ENCODE assay signal across 11 cellular contexts in genomic region chr14:65258391-65258790, GRCh38.
DNase-seq lines count a peak whose midpoint lies in the region; ATAC-seq and TF ChIP-seq lines count a peak whose summit lies in the region.
"Had no signal": no experiment of that assay in that cellular context is flagged by ENCODE, and none has a peak within 500 bp of the region (broad histone marks: within the 10 kb centered on the region; RNA-seq: fewer than 3 reads in every experiment).

No MANE protein-coding gene starts in this region.

- no peaks in the 10 kb centered on the region for H3K9me3 Mint-ChIP-seq in natural killer cell treated with Interleukin-12 subunit alpha and Interleukin-12 subunit beta and Interleukin-15 and Interleukin-18, amount 100 ng/mL, for 72 hours

- peaks cover 41% of the 10 kb centered on the region for H3K4me1 ChIP-seq in adipocyte (ENCODE audit: control insufficient read depth, insufficient read depth, low read length)
- H3K4me1 ChIP-seq in stomach = peaks cover 28 to 57% (median 38%) of the 10 kb centered on the region in 4 donors

- DNase-seq in HT1080 (ENCODE audit: low read depth) (peak; percentile 93), adipocyte (ENCODE audit: low read depth) (peak; percentile 50), glomerular endothelial cell (ENCODE audit: extremely low read depth, low read depth, low spot score) (peak; percentile 68), stomach (no peak), HEK293T (ENCODE audit: extremely low spot score) (no peak), germinal center (ENCODE audit: low spot score) (no peak)
- no peak for DNase-seq in natural killer cell treated with Interleukin-12 subunit alpha and Interleukin-12 subunit beta and Interleukin-15 and Interleukin-18, amount 100 ng/mL, for 72 hours (ENCODE audit: low spot score)
- DNase-seq: activated naive CD8-positive, alpha-beta T cell treated with anti-CD3 and anti-CD28 coated beads, Interleukin-2, amount 10 ng/mL, durations not matched to agents 7 days and 5 days; dorsolateral prefrontal cortex; retina had no signal

- H3K27me3 Mint-ChIP-seq in natural killer cell treated with Interleukin-12 subunit alpha and Interleukin-12 subunit beta and Interleukin-15 and Interleukin-18, amount 100 ng/mL, for 72 hours = peaks cover 0 to 8% of the 10 kb centered on the region in 2 donors

- no peaks in the 10 kb centered on the region for H3K36me3 Mint-ChIP-seq in natural killer cell treated with Interleukin-12 subunit alpha and Interleukin-12 subunit beta and Interleukin-15 and Interleukin-18, amount 100 ng/mL, for 72 hours

- H3K27ac ChIP-seq in stomach = peak overlapping the region; percentile 58 to 78 (median 66)
- H3K27ac ChIP-seq: dorsolateral prefrontal cortex had no signal

- no peak overlapping the region for H3K9ac ChIP-seq in adipocyte (ENCODE audit: low read length)

- intact Hi-C loops in stomach (cut with DNase I; ENCODE audit: low total_unique reads) = no loop called here

- H3K27me3 ChIP-seq in adipocyte (replicated peaks; ENCODE audit: control insufficient read depth, insufficient read depth, low read length) (no peaks in the 10 kb centered on the region), stomach (no peaks in the 10 kb centered on the region)
- H3K27me3 ChIP-seq: dorsolateral prefrontal cortex had no signal

- POLR2A ChIA-PET in HEK293T (lab: Yijun Ruan, JAX) = no interaction called here

- no peak for ATAC-seq in natural killer cell treated with Interleukin-12 subunit alpha and Interleukin-12 subunit beta and Interleukin-15 and Interleukin-18, amount 100 ng/mL, for 72 hours

- no peak overlapping the region for H3K27ac Mint-ChIP-seq in natural killer cell treated with Interleukin-12 subunit alpha and Interleukin-12 subunit beta and Interleukin-15 and Interleukin-18, amount 100 ng/mL, for 72 hours
- H3K27ac Mint-ChIP-seq: activated naive CD8-positive, alpha-beta T cell treated with anti-CD3 and anti-CD28 coated beads, Interleukin-2, amount 10 ng/mL, durations not matched to agents 7 days and 5 days; T-helper 2 cell treated with Interferon-gamma antibody and Interleukin-4, amounts not matched to agents 5 μg/mL and 100 μg/mL, for 36 hours had no signal

- no peak overlapping the region for H3K4me3 Mint-ChIP-seq in natural killer cell treated with Interleukin-12 subunit alpha and Interleukin-12 subunit beta and Interleukin-15 and Interleukin-18, amount 100 ng/mL, for 72 hours
- H3K4me3 Mint-ChIP-seq: activated naive CD8-positive, alpha-beta T cell treated with anti-CD3 and anti-CD28 coated beads, Interleukin-2, amount 10 ng/mL, durations not matched to agents 7 days and 5 days; T-helper 2 cell treated with Interferon-gamma antibody and Interleukin-4, amounts not matched to agents 5 μg/mL and 100 μg/mL, for 36 hours had no signal

- TF ChIP-seq POLR2A in stomach (IDR thresholded peaks at IDR 0.05) = no peak

- 18 to 31% (median 21%) methylated on average over 1 of the region's 1 CpG for WGBS in stomach, 5 donors

- H3K9me3 ChIP-seq in adipocyte (ENCODE audit: control insufficient read depth, low read length) (no peaks in the 10 kb centered on the region), stomach (peaks cover 0 to 6% (median 2%) of the 10 kb centered on the region in 4 donors)

- H3K36me3 ChIP-seq in adipocyte (ENCODE audit: control insufficient read depth, insufficient read depth, low read length, severe bottlenecking) (no peaks in the 10 kb centered on the region), stomach (no peaks in the 10 kb centered on the region)

- CTCF ChIA-PET in HEK293T (lab: Yijun Ruan, JAX) = no interaction called here

- no peak for TF ChIP-seq EP300 in stomach (IDR thresholded peaks at IDR 0.05)

- no peak overlapping the region for H3K4me3 ChIP-seq in adipocyte (ENCODE audit: low read length)
- H3K4me3 ChIP-seq in stomach = no peak overlapping the region
- H3K4me3 ChIP-seq: dorsolateral prefrontal cortex had no signal

- no peak for TF ChIP-seq CTCF in stomach (IDR thresholded peaks at IDR 0.05)

- no peaks in the 10 kb centered on the region for H3K4me1 Mint-ChIP-seq in natural killer cell treated with Interleukin-12 subunit alpha and Interleukin-12 subunit beta and Interleukin-15 and Interleukin-18, amount 100 ng/mL, for 72 hours (ENCODE audit: low read depth in 2 of 2)

TF ChIP-seq in HEK293T, 16 proteins besides CTCF, POLR2A, EP300 and RAD21:
- TF ChIP-seq HDGF (IDR thresholded peaks at IDR 0.05; ENCODE audit: borderline replicate concordance) (no peak), NFRKB (IDR thresholded peaks at IDR 0.05) (no peak), FOXA1 (IDR thresholded peaks at IDR 0.05) (no peak), FOXM1 (IDR thresholded peaks at IDR 0.05; ENCODE audit: borderline replicate concordance) (no peak), LEF1 (IDR thresholded peaks at IDR 0.05; ENCODE audit: borderline replicate concordance) (no peak), PKNOX1 (IDR thresholded peaks at IDR 0.05) (no peak), L3MBTL2 (conservative IDR thresholded peaks at IDR 0.05) (no peak), TARDBP (IDR thresholded peaks at IDR 0.05) (no peak), BHLHE40 (IDR thresholded peaks at IDR 0.05; ENCODE audit: borderline replicate concordance) (no peak), ARNT (IDR thresholded peaks at IDR 0.05) (no peak), SUZ12 (IDR thresholded peaks at IDR 0.05) (no peak), ZNF384 (IDR thresholded peaks at IDR 0.05) (no peak), ELF4 (IDR thresholded peaks at IDR 0.05) (no peak), CTBP1 (IDR thresholded peaks at IDR 0.05; ENCODE audit: borderline replicate concordance) (no peak)

Comparison
In these comparisons a context has a peak if more than half of its experiments do, and no peak if none do; other contexts are left out.
1. DNase-seq: peak in HT1080 (single experiment), adipocyte (single experiment) and glomerular endothelial cell (single experiment); none in stomach (single experiment), HEK293T (single experiment), germinal center (single experiment) and natural killer cell treated with Interleukin-12 subunit alpha and Interleukin-12 subunit beta and Interleukin-15 and Interleukin-18, amount 100 ng/mL, for 72 hours (single experiment).